ENCODE assay signal across 10 cellular contexts in the genomic region with DNA sequence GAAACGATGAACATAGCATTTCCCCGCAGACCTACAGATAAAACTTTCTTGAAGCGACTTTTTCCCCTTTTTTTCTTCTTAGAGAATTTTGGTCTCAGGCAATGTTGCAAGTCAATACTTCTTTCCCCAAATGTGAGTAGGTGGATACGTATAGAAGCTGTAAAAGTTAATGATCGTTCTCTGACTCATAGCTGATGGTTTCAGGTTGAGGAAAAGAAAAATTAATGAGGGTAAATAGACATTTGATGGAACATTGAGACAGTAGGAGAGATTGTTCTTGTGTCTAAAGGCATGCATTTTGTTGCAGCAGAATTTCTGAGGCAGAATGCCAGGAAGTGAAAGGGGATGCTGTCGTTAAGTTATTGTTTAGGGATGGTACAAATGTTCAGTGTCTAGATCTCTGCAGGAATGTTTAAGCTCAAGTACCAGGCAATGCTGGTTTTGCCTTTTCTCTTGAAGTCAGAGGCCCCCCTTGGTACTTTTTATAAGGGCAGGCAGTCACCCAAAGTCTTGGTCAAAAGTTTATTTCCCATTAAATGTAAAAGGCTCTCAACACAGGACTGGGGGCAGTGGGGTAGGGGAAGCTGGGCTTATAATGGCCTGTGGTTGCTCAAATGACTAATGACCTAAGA. TPM values are rescaled to one million over a fixed set of nuclear protein-coding genes. Genes with fewer than 3 reads are reported as not detected.
DNase-seq lines count a peak whose midpoint lies in the region; ATAC-seq and TF ChIP-seq lines count a peak whose summit lies in the region.
"Had no signal": no experiment of that assay in that cellular context is flagged by ENCODE, and none has a peak within 500 bp of the region (broad histone marks: within the 10 kb centered on the region; RNA-seq: fewer than 3 reads in every experiment).

No MANE protein-coding gene starts in this region.

- peak; percentile 37 for DNase-seq in HK-2 (ENCODE audit: unreplicated experiment)
- no peak for DNase-seq in WTC11 (ENCODE audit: low spot score)
- peak; percentile 82 for DNase-seq in foreskin melanocyte
- DNase-seq in stimulated activated naive B cell treated with anti-CD40 and anti-IgM and Interleukin-4, amounts not matched to agents 10 μg/mL and 1 μg/mL and 100 μg/mL, for 72 hours: no peak
- no peak for DNase-seq in activated CD4-positive, alpha-beta T cell treated with anti-CD3 and anti-CD28 coated beads, Interleukin-2, amount 50 U/mL, for 4 hours
- no peak for DNase-seq in NCI-H1436 (lab: John Stamatoyannopoulos, UW)
- DNase-seq in right atrium auricular region (ENCODE audit: low spot score): no peak
- DNase-seq: MV-4-11 had no signal

- peaks cover 8% of the 10 kb centered on the region for H3K9me3 Mint-ChIP-seq in WTC11
- peaks cover 0 to 1% of the 10 kb centered on the region in 2 donors for H3K9me3 Mint-ChIP-seq in stimulated activated naive B cell treated with anti-CD40 and anti-IgM and Interleukin-4, amounts not matched to agents 10 μg/mL and 1 μg/mL and 100 μg/mL, for 72 hours
- H3K9me3 Mint-ChIP-seq: T-helper 2 cell treated with Interferon-gamma antibody and Interleukin-4, amounts not matched to agents 5 μg/mL and 100 μg/mL, for 36 hours had no signal

- H3K4me3 Mint-ChIP-seq in WTC11: peak overlapping the region; percentile 85
- H3K4me3 Mint-ChIP-seq in stimulated activated naive B cell treated with anti-CD40 and anti-IgM and Interleukin-4, amounts not matched to agents 10 μg/mL and 1 μg/mL and 100 μg/mL, for 72 hours: no peak overlapping the region
- H3K4me3 Mint-ChIP-seq: T-helper 2 cell treated with Interferon-gamma antibody and Interleukin-4, amounts not matched to agents 5 μg/mL and 100 μg/mL, for 36 hours had no signal

- CTCF ChIA-PET in WTC11 (lab: Charles Lee): no interaction called here

- no peak overlapping the region for H3K27ac ChIP-seq in right atrium auricular region
- H3K27ac ChIP-seq: cardiac muscle cell had no signal

- peaks cover 0 to 79% of the 10 kb centered on the region in 2 donors for H3K4me1 ChIP-seq in right atrium auricular region

- peaks cover 26% of the 10 kb centered on the region for H3K36me3 Mint-ChIP-seq in WTC11
- peaks cover 0 to 5% of the 10 kb centered on the region in 2 donors for H3K36me3 Mint-ChIP-seq in stimulated activated naive B cell treated with anti-CD40 and anti-IgM and Interleukin-4, amounts not matched to agents 10 μg/mL and 1 μg/mL and 100 μg/mL, for 72 hours

- H3K27me3 ChIP-seq in right atrium auricular region: no peaks in the 10 kb centered on the region
- H3K27me3 ChIP-seq: cardiac muscle cell had no signal

- no peak for ATAC-seq in WTC11
- ATAC-seq in stimulated activated naive B cell treated with anti-CD40 and anti-IgM and Interleukin-4, amounts not matched to agents 10 μg/mL and 1 μg/mL and 100 μg/mL, for 72 hours (replicated peaks): peak; percentile 65 to 69

- H3K27ac Mint-ChIP-seq in WTC11: peak overlapping the region; percentile 97
- no peak overlapping the region for H3K27ac Mint-ChIP-seq in stimulated activated naive B cell treated with anti-CD40 and anti-IgM and Interleukin-4, amounts not matched to agents 10 μg/mL and 1 μg/mL and 100 μg/mL, for 72 hours
- H3K27ac Mint-ChIP-seq: T-helper 2 cell treated with Interferon-gamma antibody and Interleukin-4, amounts not matched to agents 5 μg/mL and 100 μg/mL, for 36 hours had no signal

- no peak overlapping the region for H3K4me3 ChIP-seq in right atrium auricular region
- H3K4me3 ChIP-seq: cardiac muscle cell had no signal

- H3K9me3 ChIP-seq in right atrium auricular region: no peaks in the 10 kb centered on the region

- POLR2A ChIA-PET in WTC11 (lab: Charles Lee): interaction anchor here (1.0 kb wide), 1 partner anchor 61 kb away, joined by 4 read pairs; no protein-coding TSS in a partner anchor

- TF ChIP-seq CTCF in WTC11 (IDR thresholded peaks at IDR 0.05) (no peak), right atrium auricular region (IDR thresholded peaks at IDR 0.05) (no peak)

- H3K4me1 Mint-ChIP-seq in WTC11: peaks cover 89% of the 10 kb centered on the region
- peaks cover 16 to 45% of the 10 kb centered on the region in 2 donors for H3K4me1 Mint-ChIP-seq in stimulated activated naive B cell treated with anti-CD40 and anti-IgM and Interleukin-4, amounts not matched to agents 10 μg/mL and 1 μg/mL and 100 μg/mL, for 72 hours

- no peaks in the 10 kb centered on the region for H3K36me3 ChIP-seq in right atrium auricular region
- H3K36me3 ChIP-seq: cardiac muscle cell had no signal

- no peaks in the 10 kb centered on the region for H3K27me3 Mint-ChIP-seq in WTC11 (ENCODE audit: low read depth)
- H3K27me3 Mint-ChIP-seq in stimulated activated naive B cell treated with anti-CD40 and anti-IgM and Interleukin-4, amounts not matched to agents 10 μg/mL and 1 μg/mL and 100 μg/mL, for 72 hours: peaks cover 59 to 82% of the 10 kb centered on the region in 2 donors

TF ChIP-seq in WTC11, 78 proteins besides CTCF, POLR2A, EP300 and RAD21 (continues in another document):
- TF ChIP-seq, protein P1, sequence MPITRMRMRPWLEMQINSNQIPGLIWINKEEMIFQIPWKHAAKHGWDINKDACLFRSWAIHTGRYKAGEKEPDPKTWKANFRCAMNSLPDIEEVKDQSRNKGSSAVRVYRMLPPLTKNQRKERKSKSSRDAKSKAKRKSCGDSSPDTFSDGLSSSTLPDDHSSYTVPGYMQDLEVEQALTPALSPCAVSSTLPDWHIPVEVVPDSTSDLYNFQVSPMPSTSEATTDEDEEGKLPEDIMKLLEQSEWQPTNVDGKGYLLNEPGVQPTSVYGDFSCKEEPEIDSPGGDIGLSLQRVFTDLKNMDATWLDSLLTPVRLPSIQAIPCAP (CRISPR knock-in tag; IDR thresholded peaks at IDR 0.05): no peak
- TF ChIP-seq TEAD4 (CRISPR knock-in tag; IDR thresholded peaks at IDR 0.05) (no peak), ZNF317 (CRISPR knock-in tag; IDR thresholded peaks at IDR 0.05; ENCODE audit: borderline replicate concordance, low read depth) (no peak), NFATC4 (CRISPR knock-in tag; IDR thresholded peaks at IDR 0.05) (no peak), SMAD3 (CRISPR knock-in tag; IDR thresholded peaks at IDR 0.05; ENCODE audit: borderline replicate concordance) (no peak), NR2C2 (CRISPR knock-in tag; IDR thresholded peaks at IDR 0.05) (no peak), PRDM15 (CRISPR knock-in tag; IDR thresholded peaks at IDR 0.05) (no peak), ETV6 (CRISPR knock-in tag; IDR thresholded peaks at IDR 0.05) (no peak)
- TF ChIP-seq, protein P2, sequence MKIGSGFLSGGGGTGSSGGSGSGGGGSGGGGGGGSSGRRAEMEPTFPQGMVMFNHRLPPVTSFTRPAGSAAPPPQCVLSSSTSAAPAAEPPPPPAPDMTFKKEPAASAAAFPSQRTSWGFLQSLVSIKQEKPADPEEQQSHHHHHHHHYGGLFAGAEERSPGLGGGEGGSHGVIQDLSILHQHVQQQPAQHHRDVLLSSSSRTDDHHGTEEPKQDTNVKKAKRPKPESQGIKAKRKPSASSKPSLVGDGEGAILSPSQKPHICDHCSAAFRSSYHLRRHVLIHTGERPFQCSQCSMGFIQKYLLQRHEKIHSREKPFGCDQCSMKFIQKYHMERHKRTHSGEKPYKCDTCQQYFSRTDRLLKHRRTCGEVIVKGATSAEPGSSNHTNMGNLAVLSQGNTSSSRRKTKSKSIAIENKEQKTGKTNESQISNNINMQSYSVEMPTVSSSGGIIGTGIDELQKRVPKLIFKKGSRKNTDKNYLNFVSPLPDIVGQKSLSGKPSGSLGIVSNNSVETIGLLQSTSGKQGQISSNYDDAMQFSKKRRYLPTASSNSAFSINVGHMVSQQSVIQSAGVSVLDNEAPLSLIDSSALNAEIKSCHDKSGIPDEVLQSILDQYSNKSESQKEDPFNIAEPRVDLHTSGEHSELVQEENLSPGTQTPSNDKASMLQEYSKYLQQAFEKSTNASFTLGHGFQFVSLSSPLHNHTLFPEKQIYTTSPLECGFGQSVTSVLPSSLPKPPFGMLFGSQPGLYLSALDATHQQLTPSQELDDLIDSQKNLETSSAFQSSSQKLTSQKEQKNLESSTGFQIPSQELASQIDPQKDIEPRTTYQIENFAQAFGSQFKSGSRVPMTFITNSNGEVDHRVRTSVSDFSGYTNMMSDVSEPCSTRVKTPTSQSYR (CRISPR knock-in tag; IDR thresholded peaks at IDR 0.05): no peak

RNA-seq across cellular contexts. Expression of gene TCF7L2, which starts 9.3 kb away (rescaled TPM):
- total RNA-seq in WTC11 (2021) (44.5 to 51.4 TPM (median 51.1 TPM) in 3 replicates), right atrium auricular region (10 to 100 TPM in 1 of 2 donors, 1 to 10 TPM in 1; 8.5 to 11.3 TPM)

Comparison
In these comparisons a context has a peak if more than half of its experiments do, and no peak if none do; other contexts are left out.
1. DNase-seq: peak in HK-2 (single experiment) and foreskin melanocyte (single experiment); none in WTC11 (single experiment), stimulated activated naive B cell treated with anti-CD40 and anti-IgM and Interleukin-4, amounts not matched to agents 10 μg/mL and 1 μg/mL and 100 μg/mL, for 72 hours (single experiment), activated CD4-positive, alpha-beta T cell treated with anti-CD3 and anti-CD28 coated beads, Interleukin-2, amount 50 U/mL, for 4 hours (0 of 2), NCI-H1436 (single experiment) and right atrium auricular region (single experiment).